16 cellular contexts compared by ENCODE assay signal in the genomic region with DNA sequence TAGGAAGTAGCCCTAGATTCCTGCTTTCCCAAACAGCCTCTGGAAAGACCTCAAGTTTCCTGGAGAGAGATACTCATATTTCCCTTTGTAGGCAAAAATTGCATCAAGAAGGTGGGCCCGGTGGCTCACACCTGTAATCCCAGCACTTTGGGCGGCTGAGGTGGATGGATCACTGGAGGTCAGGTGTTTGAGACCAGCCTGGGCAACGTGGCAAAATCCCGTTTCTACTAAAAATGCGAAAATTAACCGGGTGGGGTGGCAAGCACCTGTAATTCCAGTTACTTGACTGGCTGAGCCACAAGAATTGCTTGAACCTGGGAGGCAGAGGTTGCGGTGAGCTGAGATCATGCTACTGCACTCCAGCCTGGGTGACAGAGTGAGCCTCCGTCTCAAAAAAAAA. TPM values are rescaled to one million over a fixed set of nuclear protein-coding genes. Genes with fewer than 3 reads are reported as not detected.
DNase-seq lines count a peak whose midpoint lies in the region; ATAC-seq, FAIRE-seq and TF ChIP-seq lines count a peak whose summit lies in the region.
"Not testable (repeated sequence)": the region's sequence is repeated elsewhere in the genome, so short reads cannot be mapped to it uniquely, and the experiment has no call there.
"Had no signal": no experiment of that assay in that cellular context is flagged by ENCODE, and none has a peak within 500 bp of the region (broad histone marks: within the 10 kb centered on the region; RNA-seq: fewer than 3 reads in every experiment).

No MANE protein-coding gene starts in this region.

- not testable (repeated sequence) for TF ChIP-seq CTCF in Caco-2 (IDR thresholded peaks at IDR 0.05; ENCODE audit: insufficient read depth in 1 of 2, low read depth in 1 of 2, low read length in 1 of 2, severe bottlenecking in 1 of 2, unreplicated experiment in 1 of 2); K562 (IDR thresholded peaks at IDR 0.05 in 2 of 3, conservative IDR thresholded peaks at IDR 0.05 in 1 of 3; ENCODE audit: insufficient read depth in 2 of 3, low read depth in 1 of 3, low read length in 3 of 3); type B pancreatic cell (conservative IDR thresholded peaks at IDR 0.05)

- not testable (repeated sequence) for ATAC-seq in T-helper 17 cell; K562; naive thymus-derived CD8-positive, alpha-beta T cell

- H3K79me2 ChIP-seq in K562 (ENCODE audit: control insufficient read depth, insufficient read depth, low read length), result not testable (repeated sequence)

- not testable (repeated sequence) for DNase-seq in Caco-2; T-helper 17 cell; activated T-cell treated with anti-CD3 and anti-CD28 coated beads, Interleukin-2, amount 50 U/mL, for 24 hours; K562 (ENCODE audit: extremely low read depth in 1 of 4, low spot score in 3 of 4); naive thymus-derived CD8-positive, alpha-beta T cell; type B pancreatic cell (ENCODE audit: extremely low spot score, unreplicated experiment)

- H3K27me3 Mint-ChIP-seq in Caco-2 (ENCODE audit: insufficient read depth, unreplicated experiment); T-helper 17 cell; activated T-cell treated with anti-CD3 and anti-CD28 coated beads, Interleukin-2, amount 50 U/mL, for 24 hours; naive thymus-derived CD8-positive, alpha-beta T cell: not testable (repeated sequence)
- peaks cover 42% of the 10 kb centered on the region for H3K27me3 Mint-ChIP-seq in type B pancreatic cell

- H3K4me2 ChIP-seq in K562 (ENCODE audit: insufficient read depth, low read length), result not testable (repeated sequence)

- H3K9me3 ChIP-seq in Caco-2; T-helper 17 cell (ENCODE audit: control insufficient read depth, low read length, poor library complexity, severe bottlenecking); K562 (replicated peaks; ENCODE audit: control insufficient read depth, insufficient read depth, low read depth, low read length): not testable (repeated sequence)

- not testable (repeated sequence) for H3K9me1 ChIP-seq in K562 (ENCODE audit: control insufficient read depth, insufficient read depth, low read length)

- CTCF ChIA-PET in Caco-2 (lab: Charles Lee), result interaction anchor here (0.5 to 1.0 kb wide), 2 partner anchors 43 to 58 kb away, joined by 3 read pairs; no protein-coding TSS in a partner anchor
- CTCF ChIA-PET in K562 (lab: Yijun Ruan, JAX; ENCODE audit: low intra/inter-chr PET ratio), result interaction anchor here (1.0 kb wide), 1 partner anchor 99 kb away, joined by 3 read pairs; no protein-coding TSS in a partner anchor

- H4K20me1 ChIP-seq in K562 (replicated peaks; ENCODE audit: control insufficient read depth, insufficient read depth, low read length), result peaks cover 19% of the 10 kb centered on the region

- not testable (repeated sequence) for TF ChIP-seq RAD21 in K562 (CRISPR knock-in tag; conservative IDR thresholded peaks at IDR 0.05 in 1 of 2, IDR thresholded peaks at IDR 0.05 in 1 of 2)

- H3K4me1 ChIP-seq in Caco-2, result not testable (repeated sequence)
- H3K4me1 ChIP-seq in K562 (replicated peaks in 1 of 2; ENCODE audit: control insufficient read depth in 2 of 2, insufficient read depth in 2 of 2, low read length in 2 of 2), result peaks cover 14 to 33% of the 10 kb centered on the region in 2 experiments

- not testable (repeated sequence) for FAIRE-seq in K562 (lab: Jason Lieb, UNC)

- not testable (repeated sequence) for H2AFZ ChIP-seq in K562 (ENCODE audit: low read depth, low read length)

- H3K27ac ChIP-seq in K562 (ENCODE audit: extremely low read depth, low read depth, low read length), result not testable (repeated sequence)

- not testable (repeated sequence) for H3K4me3 ChIP-seq in Caco-2 (ENCODE audit: low read depth, low read length); K562

- H3K4me1 Mint-ChIP-seq in Caco-2 (ENCODE audit: low read depth, unreplicated experiment) (peaks cover 22% of the 10 kb centered on the region), T-helper 17 cell (peaks cover 44% of the 10 kb centered on the region)
- H3K4me1 Mint-ChIP-seq in activated T-cell treated with anti-CD3 and anti-CD28 coated beads, Interleukin-2, amount 50 U/mL, for 24 hours (ENCODE audit: low read depth), result peaks cover 62% of the 10 kb centered on the region
- peaks cover 31 to 63% (median 61%) of the 10 kb centered on the region in 4 donors for H3K4me1 Mint-ChIP-seq in naive thymus-derived CD8-positive, alpha-beta T cell
- H3K4me1 Mint-ChIP-seq in type B pancreatic cell (ENCODE audit: unreplicated experiment), result not testable (repeated sequence)

- H3K4me3 Mint-ChIP-seq in Caco-2 (ENCODE audit: unreplicated experiment); type B pancreatic cell: not testable (repeated sequence)
- peak overlapping the region; percentile 87 for H3K4me3 Mint-ChIP-seq in T-helper 17 cell
- H3K4me3 Mint-ChIP-seq in activated T-cell treated with anti-CD3 and anti-CD28 coated beads, Interleukin-2, amount 50 U/mL, for 24 hours, result peak overlapping the region; percentile 3
- H3K4me3 Mint-ChIP-seq in naive thymus-derived CD8-positive, alpha-beta T cell, result peak overlapping the region in 7 of 10 donors; percentile 6 to 92 (median 38)

- TF ChIP-seq POLR2A in K562 (conservative IDR thresholded peaks at IDR 0.05), result not testable (repeated sequence)

- TF ChIP-seq EP300 in K562 (IDR thresholded peaks at IDR 0.05; ENCODE audit: low read length), result not testable (repeated sequence)

- H3K36me3 ChIP-seq in Caco-2 (ENCODE audit: control insufficient read depth, insufficient read depth, low read length), result not testable (repeated sequence)
- H3K36me3 ChIP-seq in K562 (ENCODE audit: control insufficient read depth, insufficient read depth, low read length), result peaks cover 20% of the 10 kb centered on the region

- not testable (repeated sequence) for H3K9ac ChIP-seq in K562 (ENCODE audit: insufficient read depth in 1 of 2, low read depth in 2 of 2, low read length in 2 of 2)

- not testable (repeated sequence) for H3K27me3 ChIP-seq in Caco-2 (replicated peaks; ENCODE audit: control insufficient read depth, insufficient read depth, low read length); K562 (ENCODE audit: control insufficient read depth in 2 of 2, insufficient read depth in 2 of 2, low read length in 2 of 2)

- H3K36me3 Mint-ChIP-seq in Caco-2 (ENCODE audit: insufficient read depth, unreplicated experiment), result peaks cover 71% of the 10 kb centered on the region
- H3K36me3 Mint-ChIP-seq in T-helper 17 cell (ENCODE audit: low read depth), result not testable (repeated sequence)
- peaks cover 52% of the 10 kb centered on the region for H3K36me3 Mint-ChIP-seq in activated T-cell treated with anti-CD3 and anti-CD28 coated beads, Interleukin-2, amount 50 U/mL, for 24 hours (ENCODE audit: low read depth)
- H3K36me3 Mint-ChIP-seq in naive thymus-derived CD8-positive, alpha-beta T cell, result peaks cover 0 to 26% (median 3%) of the 10 kb centered on the region in 3 donors
- peaks cover 23% of the 10 kb centered on the region for H3K36me3 Mint-ChIP-seq in type B pancreatic cell

- intact Hi-C loops in Caco-2 (cut with micrococcal nuclease; ENCODE audit: unreplicated experiment), result loop anchor here (5.0 to 10.0 kb wide), 2 partner anchors 95 to 242 kb away; a partner anchor contains a TSS
- intact Hi-C loops in K562 (cut with micrococcal nuclease), result loop anchor here (2.0 to 10.0 kb wide), 4 partner anchors 53 to 665 kb away; no protein-coding TSS in a partner anchor

- in situ Hi-C loops in K562 (cut with MboI), result loop anchor here (5.0 kb wide), 1 partner anchor 92 kb away; no protein-coding TSS in a partner anchor

- 70% methylated on average over 6 of the region's 8 CpGs for WGBS in K562 (ENCODE audit: insufficient coverage, low coverage, missing lambda C conversion rate)

- H3K27ac Mint-ChIP-seq in Caco-2 (ENCODE audit: unreplicated experiment) (peak overlapping the region; percentile 30), T-helper 17 cell (peak overlapping the region; percentile 90), type B pancreatic cell (peak overlapping the region; percentile 0)
- H3K27ac Mint-ChIP-seq in activated T-cell treated with anti-CD3 and anti-CD28 coated beads, Interleukin-2, amount 50 U/mL, for 24 hours, result peak overlapping the region; percentile 56
- peak overlapping the region; percentile 32 to 89 (median 80) for H3K27ac Mint-ChIP-seq in naive thymus-derived CD8-positive, alpha-beta T cell

- H3K9me3 Mint-ChIP-seq in Caco-2 (ENCODE audit: unreplicated experiment); activated T-cell treated with anti-CD3 and anti-CD28 coated beads, Interleukin-2, amount 50 U/mL, for 24 hours; naive thymus-derived CD8-positive, alpha-beta T cell; type B pancreatic cell: not testable (repeated sequence)

- POLR2A ChIA-PET in Caco-2 (lab: Charles Lee) (interaction anchor here (0.6 kb wide), 1 partner anchor 20 kb away, joined by 3 read pairs; no protein-coding TSS in a partner anchor), K562 (lab: Yijun Ruan, JAX) (interaction anchor here (1.0 to 6.2 kb wide), 6 partner anchors 11 to 193 kb away, joined by 3 to 33 read pairs (median 6); a partner anchor contains a TSS)
- POLR2A ChIA-PET in naive thymus-derived CD8-positive, alpha-beta T cell (lab: Charles Lee), result interaction anchor here (0.6 to 11.3 kb wide), 10 partner anchors 10 to 182 kb away, joined by 4 to 164 read pairs (median 10); a partner anchor contains a TSS

- BruUV-seq in Caco-2 (replicated peaks; lab: Mats Ljungman, UMichigan); K562 (replicated peaks; lab: Mats Ljungman, UMichigan): not testable (repeated sequence)

RNA-seq across cellular contexts. Expression of a gene that starts 2.4 kb away (rescaled TPM):
- total RNA-seq in Caco-2 (2022), result 0.49 and 0.84 TPM in 2 replicates
- 10 to 100 TPM; 17.9 to 22.1 TPM for total RNA-seq in T-helper 17 cell
- 0.56 and 0.97 TPM in 2 replicates for total RNA-seq in K562 (2011; cell fraction: chromatin; rRNA removed; ENCODE audit: low replicate concordance)
- total RNA-seq in K562 (2011; cell fraction: nucleolus; rRNA removed), result 2.9 and 3.0 TPM in 2 replicates
- total RNA-seq in K562 (2011; cell fraction: nucleoplasm; rRNA removed), result 1.1 and 1.4 TPM in 2 replicates
- 27.7 and 30.4 TPM in 2 replicates for total RNA-seq in K562 (2014; rRNA removed)
- total RNA-seq in K562 (2014; rRNA removed; fragmentation: Illumina TruSeq; extraction: Trizol), result 3.6 and 4.5 TPM in 2 replicates
- 22.9 and 24.3 TPM in 2 replicates for total RNA-seq in K562 (2015; rRNA removed; fragmentation: Illumina TruSeq; extraction: Trizol)
- 15.4 and 16.5 TPM in 2 replicates for total RNA-seq in K562 (2021)
- 4.1 and 33.8 TPM in 2 replicates for polyA plus RNA-seq in K562 (2011; rRNA removed)
- 21.4 and 58.6 TPM in 2 replicates for polyA plus RNA-seq in K562 (2011; cell fraction: cytosol; rRNA removed)
- polyA plus RNA-seq in K562 (2011; cell fraction: nucleus; rRNA removed), result 5.5 and 35.3 TPM in 2 replicates
- 35.1 and 67.9 TPM in 2 replicates for polyA plus RNA-seq in K562 (2012)
- 6.0 and 6.8 TPM in 2 replicates for polyA plus RNA-seq in K562 (2014; fragmentation: Illumina TruSeq; extraction: Trizol)
- 1 to 10 TPM; 1.3 to 1.6 TPM for polyA plus RNA-seq in K562 (2014; fragmentation: Nextera tagmentation; extraction: Ambion mirVana)
- polyA plus RNA-seq in K562 (2014; rRNA removed), result 25.6 and 28.4 TPM in 2 replicates
- 1.2 and 5.5 TPM in 2 replicates for polyA minus RNA-seq in K562 (2011; rRNA and poly(A)+ RNA removed)
- 2.9 and 23.3 TPM in 2 replicates for polyA minus RNA-seq in K562 (2011; cell fraction: cytosol; rRNA and poly(A)+ RNA removed)
- 1.3 and 10.3 TPM in 2 replicates for polyA minus RNA-seq in K562 (2011; cell fraction: nucleus; rRNA and poly(A)+ RNA removed)
- 10 to 100 TPM; 22.0 to 22.2 TPM for total RNA-seq in naive thymus-derived CD8-positive, alpha-beta T cell
- polyA plus RNA-seq in naive thymus-derived CD8-positive, alpha-beta T cell, result 10 to 100 TPM; 39.3 to 65.2 (median 39.7) TPM
- 8.2 and 14.5 TPM in 2 replicates for total RNA-seq in type B pancreatic cell (ENCODE audit: low replicate concordance)
- total RNA-seq: H4, SJCRH30 had no signal

RNA-seq across cellular contexts. Expression of a gene that starts 13.8 kb away (rescaled TPM):
- total RNA-seq in Caco-2 (2022) (0.07 TPM in 2 replicates), T-helper 17 cell (under 1 TPM; 0.08 to 0.17 TPM), K562 (2014; rRNA removed) (not detected in 2 replicates), K562 (2014; rRNA removed; fragmentation: Illumina TruSeq; extraction: Trizol) (under 0.01 and 0.03 TPM in 2 replicates), K562 (2015; rRNA removed; fragmentation: Illumina TruSeq; extraction: Trizol) (not detected in 2 replicates), K562 (2021) (not detected in 2 replicates), type B pancreatic cell (ENCODE audit: low replicate concordance) (0.02 TPM in 1 of 2 replicates, not detected in the other)
- total RNA-seq in K562 (2011; cell fraction: chromatin; rRNA removed; ENCODE audit: low replicate concordance), result 0.14 and 0.23 TPM in 2 replicates
- total RNA-seq in K562 (2011; cell fraction: nucleolus; rRNA removed), result 0.17 and 0.26 TPM in 2 replicates
- total RNA-seq in K562 (2011; cell fraction: nucleoplasm; rRNA removed), result 0.15 and 0.31 TPM in 2 replicates
- polyA plus RNA-seq in K562 (2011; rRNA removed) (0.01 TPM in 1 of 2 replicates, not detected in the other), K562 (2014; fragmentation: Illumina TruSeq; extraction: Trizol) (not detected in 2 replicates), K562 (2014; fragmentation: Nextera tagmentation; extraction: Ambion mirVana) (not detected), K562 (2014; rRNA removed) (not detected in 2 replicates)
- polyA plus RNA-seq in K562 (2011; cell fraction: cytosol; rRNA removed), result 0.01 and 0.03 TPM in 2 replicates
- polyA plus RNA-seq in K562 (2011; cell fraction: nucleus; rRNA removed), result 0.04 TPM in 2 replicates
- polyA plus RNA-seq in K562 (2012), result 0.03 TPM in 1 of 2 replicates, not detected in the other
- polyA minus RNA-seq in K562 (2011; rRNA and poly(A)+ RNA removed), result not detected in 2 replicates
- polyA minus RNA-seq in K562 (2011; cell fraction: cytosol; rRNA and poly(A)+ RNA removed), result not detected in 2 replicates
- polyA minus RNA-seq in K562 (2011; cell fraction: nucleus; rRNA and poly(A)+ RNA removed), result 0.11 TPM in 1 of 2 replicates, not detected in the other
- total RNA-seq in naive thymus-derived CD8-positive, alpha-beta T cell, result not detected
- polyA plus RNA-seq in naive thymus-derived CD8-positive, alpha-beta T cell, result not detected
- total RNA-seq: Daoy, dermis blood vessel endothelial cell, H4, ureter had no signal

RNA-seq across cellular contexts. Expression of a gene that starts 16.8 kb away (rescaled TPM):
- total RNA-seq in Caco-2 (2022) (not detected in 2 replicates), T-helper 17 cell (not detected), K562 (2014; rRNA removed) (not detected in 2 replicates), K562 (2014; rRNA removed; fragmentation: Illumina TruSeq; extraction: Trizol) (not detected in 2 replicates), K562 (2015; rRNA removed; fragmentation: Illumina TruSeq; extraction: Trizol) (not detected in 2 replicates), K562 (2021) (not detected in 2 replicates), type B pancreatic cell (ENCODE audit: low replicate concordance) (not detected in 2 replicates)
- not detected in 2 replicates for total RNA-seq in K562 (2011; cell fraction: chromatin; rRNA removed; ENCODE audit: low replicate concordance)
- total RNA-seq in K562 (2011; cell fraction: nucleolus; rRNA removed), result not detected in 2 replicates
- not detected in 2 replicates for total RNA-seq in K562 (2011; cell fraction: nucleoplasm; rRNA removed)
- polyA plus RNA-seq in K562 (2011; rRNA removed) (not detected in 2 replicates), K562 (2014; fragmentation: Illumina TruSeq; extraction: Trizol) (not detected in 2 replicates), K562 (2014; fragmentation: Nextera tagmentation; extraction: Ambion mirVana) (not detected), K562 (2014; rRNA removed) (not detected in 2 replicates)
- polyA plus RNA-seq in K562 (2011; cell fraction: cytosol; rRNA removed), result not detected in 2 replicates
- not detected in 2 replicates for polyA plus RNA-seq in K562 (2011; cell fraction: nucleus; rRNA removed)
- not detected in 2 replicates for polyA plus RNA-seq in K562 (2012)
- not detected in 2 replicates for polyA minus RNA-seq in K562 (2011; rRNA and poly(A)+ RNA removed)
- not detected in 2 replicates for polyA minus RNA-seq in K562 (2011; cell fraction: cytosol; rRNA and poly(A)+ RNA removed)
- polyA minus RNA-seq in K562 (2011; cell fraction: nucleus; rRNA and poly(A)+ RNA removed), result not detected in 2 replicates
- not detected for total RNA-seq in naive thymus-derived CD8-positive, alpha-beta T cell
- polyA plus RNA-seq in naive thymus-derived CD8-positive, alpha-beta T cell, result not detected
- total RNA-seq: Daoy, dermis blood vessel endothelial cell, gastrocnemius medialis, H4, lung, mucosa of descending colon, progenitor cell of endocrine pancreas, right lobe of liver, SJCRH30, ureter had no signal
- polyA plus RNA-seq: lung had no signal

RNA-seq across cellular contexts. Expression of a gene that starts 20.2 kb away (rescaled TPM):
- total RNA-seq in Caco-2 (2022), result 489 and 490 TPM in 2 replicates
- 100 to 1,000 TPM; 910 to 947 TPM for total RNA-seq in T-helper 17 cell
- 999 and 1,269 TPM in 2 replicates for total RNA-seq in K562 (2011; cell fraction: chromatin; rRNA removed; ENCODE audit: low replicate concordance)
- 423 and 458 TPM in 2 replicates for total RNA-seq in K562 (2011; cell fraction: nucleolus; rRNA removed)
- total RNA-seq in K562 (2011; cell fraction: nucleoplasm; rRNA removed), result 715 and 1,004 TPM in 2 replicates
- total RNA-seq in K562 (2014; rRNA removed), result 64.1 and 78.7 TPM in 2 replicates
- total RNA-seq in K562 (2014; rRNA removed; fragmentation: Illumina TruSeq; extraction: Trizol), result 74.7 and 94.2 TPM in 2 replicates
- total RNA-seq in K562 (2015; rRNA removed; fragmentation: Illumina TruSeq; extraction: Trizol), result 87.2 and 107 TPM in 2 replicates
- total RNA-seq in K562 (2021), result 492 and 570 TPM in 2 replicates
- polyA plus RNA-seq in K562 (2011; rRNA removed), result 205 and 240 TPM in 2 replicates
- 204 and 212 TPM in 2 replicates for polyA plus RNA-seq in K562 (2011; cell fraction: cytosol; rRNA removed)
- 500 and 575 TPM in 2 replicates for polyA plus RNA-seq in K562 (2011; cell fraction: nucleus; rRNA removed)
- 447 and 1,379 TPM in 2 replicates for polyA plus RNA-seq in K562 (2012)
- polyA plus RNA-seq in K562 (2014; fragmentation: Illumina TruSeq; extraction: Trizol), result 370 and 458 TPM in 2 replicates
- polyA plus RNA-seq in K562 (2014; fragmentation: Nextera tagmentation; extraction: Ambion mirVana), result 10 to 100 TPM; 43.9 to 59.5 TPM
- 501 and 575 TPM in 2 replicates for polyA plus RNA-seq in K562 (2014; rRNA removed)
- 120 and 138 TPM in 2 replicates for polyA minus RNA-seq in K562 (2011; rRNA and poly(A)+ RNA removed)
- polyA minus RNA-seq in K562 (2011; cell fraction: cytosol; rRNA and poly(A)+ RNA removed), result 244 and 341 TPM in 2 replicates
- 188 and 261 TPM in 2 replicates for polyA minus RNA-seq in K562 (2011; cell fraction: nucleus; rRNA and poly(A)+ RNA removed)
- total RNA-seq in naive thymus-derived CD8-positive, alpha-beta T cell, result 100 to 1,000 TPM; 607 to 637 TPM
- polyA plus RNA-seq in naive thymus-derived CD8-positive, alpha-beta T cell, result 100 to 1,000 TPM; 118 to 163 (median 149) TPM
- 400 and 654 TPM in 2 replicates for total RNA-seq in type B pancreatic cell (ENCODE audit: low replicate concordance)

RNA-seq across cellular contexts. Expression of a gene that starts 50.2 kb away (rescaled TPM):
- total RNA-seq in Caco-2 (2022) (1.4 and 1.6 TPM in 2 replicates), T-helper 17 cell (under 1 TPM; 0.10 to 0.47 TPM), K562 (2014; rRNA removed) (0.82 and 1.2 TPM in 2 replicates), K562 (2014; rRNA removed; fragmentation: Illumina TruSeq; extraction: Trizol) (0.38 TPM in 1 of 2 replicates, not detected in the other), K562 (2015; rRNA removed; fragmentation: Illumina TruSeq; extraction: Trizol) (0.36 and 0.68 TPM in 2 replicates), K562 (2021) (0.56 and 1.1 TPM in 2 replicates), type B pancreatic cell (ENCODE audit: low replicate concordance) (1.8 and 2.0 TPM in 2 replicates)
- 1.1 TPM in 1 of 2 replicates, not detected in the other for total RNA-seq in K562 (2011; cell fraction: chromatin; rRNA removed; ENCODE audit: low replicate concordance)
- 0.67 and 0.92 TPM in 2 replicates for total RNA-seq in K562 (2011; cell fraction: nucleolus; rRNA removed)
- 0.44 TPM in 1 of 2 replicates, not detected in the other for total RNA-seq in K562 (2011; cell fraction: nucleoplasm; rRNA removed)
- polyA plus RNA-seq in K562 (2011; rRNA removed) (0.54 and 0.85 TPM in 2 replicates), K562 (2014; fragmentation: Illumina TruSeq; extraction: Trizol) (0.57 and 0.68 TPM in 2 replicates), K562 (2014; fragmentation: Nextera tagmentation; extraction: Ambion mirVana) (under 1 TPM in 1 of 2 experiments, not detected in 1; 0.22 TPM), K562 (2014; rRNA removed) (0.09 and 0.45 TPM in 2 replicates)
- 1.4 and 2.6 TPM in 2 replicates for polyA plus RNA-seq in K562 (2011; cell fraction: cytosol; rRNA removed)
- polyA plus RNA-seq in K562 (2011; cell fraction: nucleus; rRNA removed), result 1.1 and 1.4 TPM in 2 replicates
- 0.33 and 0.65 TPM in 2 replicates for polyA plus RNA-seq in K562 (2012)
- 0.46 and 0.72 TPM in 2 replicates for polyA minus RNA-seq in K562 (2011; rRNA and poly(A)+ RNA removed)
- 0.95 and 1.4 TPM in 2 replicates for polyA minus RNA-seq in K562 (2011; cell fraction: cytosol; rRNA and poly(A)+ RNA removed)
- 0.67 and 0.78 TPM in 2 replicates for polyA minus RNA-seq in K562 (2011; cell fraction: nucleus; rRNA and poly(A)+ RNA removed)
- total RNA-seq in naive thymus-derived CD8-positive, alpha-beta T cell, result under 1 TPM; 0.63 to 0.83 TPM
- polyA plus RNA-seq in naive thymus-derived CD8-positive, alpha-beta T cell, result 1 to 10 TPM in 2 of 3 donors, under 1 TPM in 1; 0.79 to 3.5 (median 1.4) TPM
- total RNA-seq: dermis blood vessel endothelial cell had no signal

Comparison
In these comparisons a context has a peak if more than half of its experiments do, and no peak if none do; other contexts are left out.
1. H3K27ac Mint-ChIP-seq: peak in every context shown above with its lines; median percentile 90 in T-helper 17 cell; 80 in naive thymus-derived CD8-positive, alpha-beta T cell; 56 in activated T-cell treated with anti-CD3 and anti-CD28 coated beads, Interleukin-2, amount 50 U/mL, for 24 hours; 30 in Caco-2; 0 in type B pancreatic cell.